In the genomic region with DNA sequence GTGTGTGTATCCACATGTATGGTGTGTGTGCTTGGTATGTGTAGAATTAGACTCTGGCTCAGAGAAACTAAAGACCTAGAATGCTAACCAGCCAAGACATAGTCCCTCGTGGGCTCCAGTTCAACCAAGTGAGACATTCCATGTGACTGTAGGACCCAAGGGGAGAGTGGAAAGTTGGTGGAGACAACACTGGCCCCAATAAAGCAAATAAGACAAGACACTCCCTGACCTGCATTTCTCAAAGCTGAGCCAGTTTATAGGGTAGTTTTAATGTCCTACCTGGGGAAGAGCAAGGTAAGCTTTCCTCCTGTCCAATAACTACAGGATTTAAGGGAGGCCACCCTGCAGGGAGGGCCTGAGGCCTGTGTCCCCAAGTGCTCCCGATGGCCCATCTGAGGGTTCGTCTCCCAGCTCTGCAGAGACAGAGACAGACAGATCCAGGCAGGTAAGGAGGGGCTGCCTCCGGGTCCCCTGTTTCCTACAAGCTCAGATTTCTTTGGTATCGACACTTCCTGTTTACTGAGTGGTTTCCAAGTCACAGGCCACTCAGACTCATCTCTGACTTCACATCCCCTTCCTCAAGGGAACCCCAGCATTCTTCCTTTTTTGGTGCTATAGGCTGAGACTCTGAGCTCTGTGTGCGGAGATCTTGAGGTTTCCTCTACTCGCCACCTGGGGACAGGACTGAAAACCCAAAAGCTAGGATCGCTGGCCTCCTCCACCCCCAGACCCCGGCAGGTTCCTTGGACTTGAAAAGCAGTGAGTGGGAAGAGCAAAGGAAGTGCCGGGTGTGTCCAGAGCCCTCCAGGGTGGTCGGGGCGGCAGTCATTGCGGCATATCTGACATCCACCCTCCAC, we compare ENCODE assay signal across 8 cellular contexts. TPM values are rescaled to one million over a fixed set of nuclear protein-coding genes. Genes with fewer than 3 reads are reported as not detected.
DNase-seq lines count a peak whose midpoint lies in the region; ATAC-seq and TF ChIP-seq lines count a peak whose summit lies in the region.

No MANE protein-coding gene starts in this region.

- no peaks in the 10 kb centered on the region for H3K36me3 ChIP-seq in thoracic aorta

- H3K4me1 ChIP-seq in thoracic aorta (ENCODE audit: control insufficient read depth in 1 of 2, low read depth in 2 of 2): peaks cover 0 to 14% of the 10 kb centered on the region in 2 donors

- H3K27me3 ChIP-seq in thoracic aorta (replicated peaks; ENCODE audit: insufficient read depth): no peaks in the 10 kb centered on the region

- no peak for TF ChIP-seq CTCF in thoracic aorta (IDR thresholded peaks at IDR 0.05)

- H3K4me3 ChIP-seq in GM08714 (ENCODE audit: low read length): peak overlapping the region; percentile 57; the same call in 1 of the 2 replicates
- no peak overlapping the region for H3K4me3 ChIP-seq in Jurkat, Clone E6-1 (ENCODE audit: low read length)
- peak overlapping the region; percentile 56 for H3K4me3 ChIP-seq in thoracic aorta

- H3K27ac ChIP-seq in thoracic aorta: peak overlapping the region in 1 of 2 donors; percentile 60

- TF ChIP-seq POLR2A in erythroblast (IDR thresholded peaks at IDR 0.05; ENCODE audit: low read length): no peak

- H3K9me3 ChIP-seq in thoracic aorta: no peaks in the 10 kb centered on the region

- peak; percentile 58 for DNase-seq in Jurkat, Clone E6-1 (ENCODE audit: low read depth, low spot score)
- DNase-seq in activated gamma-delta T cell (lab: John Stamatoyannopoulos, UW): peak; percentile 28
- peak; percentile 44 for DNase-seq in left kidney (ENCODE audit: low read depth, low spot score)
- no peak for DNase-seq in thoracic aorta (ENCODE audit: low spot score)
- no peak for DNase-seq in NCI-H524 treated with DMSO at 0.1 percent for 48 hours (lab: John Stamatoyannopoulos, UW)
- no peak for DNase-seq in erythroblast (lab: John Stamatoyannopoulos, UW)

- peak; percentile 41 for ATAC-seq in GM21515 (IDR thresholded peaks at IDR 0.05; ENCODE audit: unreplicated experiment)
- ATAC-seq in thoracic aorta (ENCODE audit: insufficient number of reproducible peaks, low FRiP score, low read depth): no peak

RNA-seq across cellular contexts. Expression of gene RASSF2, which starts 9.3 kb away (rescaled TPM):
- polyA plus RNA-seq in Jurkat, Clone E6-1 (2012; ENCODE audit: insufficient read depth, insufficient read length): 12.7 TPM
- total RNA-seq in thoracic aorta: 10 to 100 TPM; 53.9 to 56.3 TPM

Comparison
In these comparisons a context has a peak if more than half of its experiments do, and no peak if none do; other contexts are left out.
1. DNase-seq: peak in Jurkat, Clone E6-1 (single experiment), activated gamma-delta T cell (single experiment) and left kidney (single experiment); none in thoracic aorta (single experiment), NCI-H524 treated with DMSO at 0.1 percent for 48 hours (single experiment) and erythroblast (0 of 2).